ENCODE assay signal across 22 cellular contexts in genomic region chr10:49783645-49784044, GRCh38. TPM values are rescaled to one million over a fixed set of nuclear protein-coding genes. Genes with fewer than 3 reads are reported as not detected.
A peak's percentile ranks its signal among the peaks of the same experiment; 100 is the strongest.
DNase-seq lines count a peak whose midpoint lies in the region; ATAC-seq and TF ChIP-seq lines count a peak whose summit lies in the region.
"Had no signal": no experiment of that assay in that cellular context is flagged by ENCODE, and none has a peak within 500 bp of the region (broad histone marks: within the 10 kb centered on the region; RNA-seq: fewer than 3 reads in every experiment).

No MANE protein-coding gene starts in this region.

- no peak overlapping the region for H3K27ac Mint-ChIP-seq in neural progenitor cell
- H3K27ac Mint-ChIP-seq: activated B cell treated with CpG ODN at 0.5 μM for 24 hours; T-helper 2 cell treated with Interferon-gamma antibody and Interleukin-4, amounts not matched to agents 5 μg/mL and 100 μg/mL, for 36 hours had no signal

- TF ChIP-seq CTCF in brain microvascular endothelial cell (IDR thresholded peaks at IDR 0.05; ENCODE audit: low read depth, low read length, missing control alignments) (peak; percentile 2), neural progenitor cell (IDR thresholded peaks at IDR 0.05) (peak; percentile 25)

- peak in 2 of 3 experiments; percentile 0 to 5 for DNase-seq in NCI-H1417 (lab: John Stamatoyannopoulos, UW)
- DNase-seq in NCI-H1417 treated with DMSO at 0.1 percent for 48 hours (lab: John Stamatoyannopoulos, UW), result no peak
- peak; percentile 11 for DNase-seq in Jurkat, Clone E6-1 (ENCODE audit: low read depth, low spot score)
- DNase-seq in brain microvascular endothelial cell, result no peak
- DNase-seq in neural progenitor cell (ENCODE audit: low spot score), result peak; percentile 47
- DNase-seq in inferior parietal cortex (ENCODE audit: extremely low spot score), result no peak
- no peak for DNase-seq in COLO668 (lab: John Stamatoyannopoulos, UW; ENCODE audit: unreplicated experiment)
- DNase-seq: activated B cell treated with CpG ODN at 0.5 μM for 24 hours; activated CD4-positive, alpha-beta T cell treated with anti-CD3 and anti-CD28 coated beads, Interleukin-2, amount 50 U/mL, for 48 hours; activated T-cell treated with anti-CD3 and anti-CD28 coated beads, Interleukin-2, amount 50 U/mL, for 1 hour; head of caudate nucleus; lower lobe of right lung; NCI-H1436; Peyer's patch; upper lobe of right lung had no signal

- no peak overlapping the region for H3K4me2 ChIP-seq in neural progenitor cell
- H3K4me2 ChIP-seq: A549; BLaER1 treated with 17β-estradiol and CSF1 and Interleukin-3, amounts not matched to agents 10 nM and 100 nM had no signal

- H4K20me1 ChIP-seq in neural progenitor cell (ENCODE audit: low read depth), result no peaks in the 10 kb centered on the region
- H4K20me1 ChIP-seq: BLaER1 treated with 17β-estradiol and CSF1 and Interleukin-3, amounts not matched to agents 10 nM and 100 nM had no signal

- H3K27ac ChIP-seq in brain microvascular endothelial cell (no peak overlapping the region), neural progenitor cell (no peak overlapping the region)
- H3K27ac ChIP-seq: A549; BLaER1 treated with 17β-estradiol and CSF1 and Interleukin-3, amounts not matched to agents 10 nM and 100 nM; lower lobe of right lung; Peyer's patch; SJSA1; upper lobe of right lung had no signal

- peak overlapping the region; percentile 65 for H2AFZ ChIP-seq in neural progenitor cell (replicated peaks)

- H3K79me2 ChIP-seq in neural progenitor cell (ENCODE audit: low read depth), result no peaks in the 10 kb centered on the region

- H3K4me3 ChIP-seq in Jurkat, Clone E6-1 (ENCODE audit: low read length), result no peak overlapping the region
- H3K4me3 ChIP-seq in brain microvascular endothelial cell (ENCODE audit: low read depth, low read length), result no peak overlapping the region
- no peak overlapping the region for H3K4me3 ChIP-seq in neural progenitor cell
- H3K4me3 ChIP-seq: A549; BLaER1 treated with 17β-estradiol and CSF1 and Interleukin-3, amounts not matched to agents 10 nM and 100 nM; HAP-1; lower lobe of right lung; Peyer's patch; SJSA1; upper lobe of right lung had no signal

- H3K4me1 ChIP-seq in neural progenitor cell, result peaks cover 3% of the 10 kb centered on the region
- H3K4me1 ChIP-seq: A549; BLaER1 treated with 17β-estradiol and CSF1 and Interleukin-3, amounts not matched to agents 10 nM and 100 nM; HAP-1; lower lobe of right lung; Peyer's patch; SJSA1; upper lobe of right lung had no signal

- no peaks in the 10 kb centered on the region for H3K27me3 ChIP-seq in brain microvascular endothelial cell (replicated peaks)
- H3K27me3 ChIP-seq in neural progenitor cell, result no peaks in the 10 kb centered on the region
- H3K27me3 ChIP-seq: BLaER1 treated with 17β-estradiol and CSF1 and Interleukin-3, amounts not matched to agents 10 nM and 100 nM; Peyer's patch; upper lobe of right lung had no signal

- peaks cover 13% of the 10 kb centered on the region for H3K4me1 Mint-ChIP-seq in neural progenitor cell
- H3K4me1 Mint-ChIP-seq: activated B cell treated with CpG ODN at 0.5 μM for 24 hours had no signal

- no peaks in the 10 kb centered on the region for H3K9me3 Mint-ChIP-seq in neural progenitor cell
- H3K9me3 Mint-ChIP-seq: activated B cell treated with CpG ODN at 0.5 μM for 24 hours; T-helper 2 cell treated with Interferon-gamma antibody and Interleukin-4, amounts not matched to agents 5 μg/mL and 100 μg/mL, for 36 hours had no signal

- no peaks in the 10 kb centered on the region for H3K36me3 ChIP-seq in brain microvascular endothelial cell (replicated peaks)
- no peaks in the 10 kb centered on the region for H3K36me3 ChIP-seq in neural progenitor cell
- H3K36me3 ChIP-seq: BLaER1 treated with 17β-estradiol and CSF1 and Interleukin-3, amounts not matched to agents 10 nM and 100 nM; HAP-1; lower lobe of right lung; Peyer's patch; SJSA1; upper lobe of right lung had no signal

- H3K27me3 Mint-ChIP-seq in neural progenitor cell (ENCODE audit: insufficient read depth, low read depth), result no peaks in the 10 kb centered on the region

- no peak for ATAC-seq in GM21576 (IDR thresholded peaks at IDR 0.05; ENCODE audit: unreplicated experiment)
- ATAC-seq: A549, lower lobe of right lung, upper lobe of right lung had no signal

- no peak overlapping the region for H3K4me3 Mint-ChIP-seq in neural progenitor cell
- H3K4me3 Mint-ChIP-seq: activated B cell treated with CpG ODN at 0.5 μM for 24 hours; T-helper 2 cell treated with Interferon-gamma antibody and Interleukin-4, amounts not matched to agents 5 μg/mL and 100 μg/mL, for 36 hours had no signal

- no peak overlapping the region for H3K9ac ChIP-seq in neural progenitor cell
- H3K9ac ChIP-seq: BLaER1 treated with 17β-estradiol and CSF1 and Interleukin-3, amounts not matched to agents 10 nM and 100 nM had no signal

- H3K9me3 ChIP-seq in neural progenitor cell (ENCODE audit: low read depth), result no peaks in the 10 kb centered on the region
- H3K9me3 ChIP-seq: A549; BLaER1 treated with 17β-estradiol and CSF1 and Interleukin-3, amounts not matched to agents 10 nM and 100 nM; HAP-1; lower lobe of right lung; Peyer's patch; SJSA1; upper lobe of right lung had no signal

- H3K36me3 Mint-ChIP-seq in neural progenitor cell, result no peaks in the 10 kb centered on the region

- in situ Hi-C loops in brain microvascular endothelial cell (cut with HindIII; ENCODE audit: low pct_ligation_motif_present, low sequenced_read_pairs), result no loop called here

- H3F3A ChIP-seq in neural progenitor cell (ENCODE audit: low read depth), result no peaks in the 10 kb centered on the region

RNA-seq across cellular contexts. Expression of gene OGDHL, which starts 21.5 kb away (rescaled TPM):
- polyA plus RNA-seq in Jurkat, Clone E6-1 (2012; ENCODE audit: insufficient read depth, insufficient read length), result 9.8 TPM
- 0.34 and 0.56 TPM in 2 replicates for total RNA-seq in neural progenitor cell (ENCODE audit: low replicate concordance)
- total RNA-seq: activated B cell treated with CpG ODN at 0.5 μM for 24 hours, bronchial epithelial cell, SJSA1 had no signal

Comparison
In these comparisons a context has a peak if more than half of its experiments do, and no peak if none do; other contexts are left out.
1. DNase-seq: peak in NCI-H1417 (2 of 3), Jurkat, Clone E6-1 (single experiment) and neural progenitor cell (single experiment); none in NCI-H1417 treated with DMSO at 0.1 percent for 48 hours (single experiment), brain microvascular endothelial cell (single experiment), inferior parietal cortex (single experiment) and COLO668 (single experiment).